Comparison of ENCODE assay signal across 1 cellular context in genomic region chr18:62663731-62664336, GRCh38.
TF ChIP-seq lines count a peak whose summit lies in the region.

No MANE protein-coding gene starts in this region.

TF ChIP-seq in K562, 482 proteins besides CTCF, POLR2A, EP300 and RAD21 (continued from another document and continues in another):
- TF ChIP-seq CBX1 (IDR thresholded peaks at IDR 0.05; ENCODE audit: low read depth) (no peak), ZMIZ1 (IDR thresholded peaks at IDR 0.05; ENCODE audit: low read depth in 2 of 2, low read length in 2 of 2) (0 out of 4 replicates have a peak, but pooled peaks of 1 of the 2 experiments have one; percentile 48), NEUROD1 (IDR thresholded peaks at IDR 0.05; ENCODE audit: borderline replicate concordance, low read depth, low read length, partially characterized antibody) (peak; percentile 12), ZNF324 (CRISPR knock-in tag; IDR thresholded peaks at IDR 0.05) (no peak), CHAMP1 (IDR thresholded peaks at IDR 0.05) (peak; percentile 53; the same call in 1 of the 2 replicates), CBX5 (IDR thresholded peaks at IDR 0.05; ENCODE audit: borderline replicate concordance, low read depth) (no peak), ETS2 (tag; IDR thresholded peaks at IDR 0.05; ENCODE audit: borderline replicate concordance, poor library complexity, severe bottlenecking) (no peak), ZNF655 (CRISPR knock-in tag; IDR thresholded peaks at IDR 0.05) (no peak), DDX20 (tag; IDR thresholded peaks at IDR 0.05; ENCODE audit: low read depth) (no peak), ZNF197 (CRISPR knock-in tag; IDR thresholded peaks at IDR 0.05; ENCODE audit: low read depth) (no peak), ZNF224 (CRISPR knock-in tag; IDR thresholded peaks at IDR 0.05) (no peak), ARID1B (IDR thresholded peaks at IDR 0.05) (peak; percentile 95), ZNF707 (CRISPR knock-in tag; conservative IDR thresholded peaks at IDR 0.05) (no peak), MGA (IDR thresholded peaks at IDR 0.05) (no peak), HIVEP1 (CRISPR knock-in tag; IDR thresholded peaks at IDR 0.05) (no peak), TCF7L2 (IDR thresholded peaks at IDR 0.05; ENCODE audit: low read depth, low read length) (no peak), PBX2 (CRISPR knock-in tag; IDR thresholded peaks at IDR 0.05; ENCODE audit: low read depth) (no peak), PBX2 (tag; conservative IDR thresholded peaks at IDR 0.05; ENCODE audit: low read depth) (peak; percentile 93), ZBTB17 (CRISPR knock-in tag; IDR thresholded peaks at IDR 0.05) (no peak), HNRNPK (IDR thresholded peaks at IDR 0.05; ENCODE audit: low read depth, low read length, poor library complexity, severe bottlenecking) (no peak), ZNF436 (CRISPR knock-in tag; IDR thresholded peaks at IDR 0.05) (no peak), DPF2 (IDR thresholded peaks at IDR 0.05) (peak; percentile 96), HBP1 (CRISPR knock-in tag; IDR thresholded peaks at IDR 0.05) (no peak), GATA2 (CRISPR knock-in tag; IDR thresholded peaks at IDR 0.05) (no peak; the same call in 1 of the 2 replicates), SREBF2 (CRISPR knock-in tag; IDR thresholded peaks at IDR 0.05) (no peak), KLF16 (IDR thresholded peaks at IDR 0.05) (no peak), TFAP4 (CRISPR knock-in tag; IDR thresholded peaks at IDR 0.05; ENCODE audit: borderline replicate concordance) (no peak)
